In the genomic region with DNA sequence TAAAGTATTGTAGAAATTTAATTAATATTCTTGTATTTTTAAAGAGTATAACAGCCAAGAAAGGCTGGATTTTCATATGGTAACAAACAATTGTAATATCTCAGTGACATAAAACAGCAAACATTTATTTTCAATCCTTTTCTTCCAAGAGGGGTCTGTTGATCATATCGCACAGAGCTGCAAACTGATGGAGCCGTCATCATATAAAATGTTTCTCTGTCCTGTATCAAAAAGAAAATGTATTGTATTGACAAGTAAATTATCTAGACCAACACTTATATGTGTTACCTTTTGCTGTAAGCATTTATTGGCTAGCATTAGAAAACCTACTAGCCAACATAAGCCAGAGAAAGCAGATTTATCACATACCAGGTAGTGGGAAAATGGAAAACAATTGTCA, we compare ENCODE assay signal across 26 cellular contexts.
"Had no signal": no experiment of that assay in that cellular context is flagged by ENCODE, and none has a peak within 500 bp of the region (broad histone marks: within the 10 kb centered on the region; RNA-seq: fewer than 3 reads in every experiment).

No MANE protein-coding gene starts in this region.

- H3K4me1 ChIP-seq: stomach, suprapubic skin, testis, thyroid gland, tibial artery, tibial nerve, transverse colon, upper lobe of left lung, upper lobe of right lung, uterus, vagina had no signal

- H3K27ac ChIP-seq: stomach, suprapubic skin, testis, thoracic aorta, thyroid gland, tibial artery, tibial nerve, transverse colon, upper lobe of left lung, upper lobe of right lung, uterus, vagina had no signal

- H3K36me3 ChIP-seq: stomach, suprapubic skin, thoracic aorta, thyroid gland, tibial artery, tibial nerve, transverse colon, upper lobe of left lung, upper lobe of right lung, vagina had no signal

- H3K9me3 ChIP-seq: testis, thoracic aorta, thyroid gland, tibial artery, tibial nerve, transverse colon, upper lobe of left lung, upper lobe of right lung, uterus, vagina had no signal

- ATAC-seq: stimulated activated effector memory CD8-positive, alpha-beta T cell treated with anti-CD3 and anti-CD28 coated beads, Interleukin-12 subunit alpha, Interleukin-12 subunit beta, amount 100 ng/mL, for 72 hours; stimulated activated memory B cell treated with anti-CD40 and anti-IgM and Interleukin-4, amounts not matched to agents 10 μg/mL and 1 μg/mL and 100 μg/mL, for 72 hours; stimulated activated naive B cell treated with anti-CD40 and anti-IgM and Interleukin-4, amounts not matched to agents 10 μg/mL and 1 μg/mL and 100 μg/mL, for 72 hours; stimulated activated naive CD8-positive, alpha-beta T cell treated with anti-CD3 and anti-CD28 coated beads, Interleukin-15, amount 100 ng/mL, for 72 hours; stimulated activated naive CD8-positive, alpha-beta T cell treated with anti-CD3 and anti-CD28 coated beads, Interleukin-15, Interleukin-2, amounts not matched to agents 100 U/mL and 50 U/mL, for 24 hours; upper lobe of right lung had no signal

- H3K4me3 ChIP-seq: stomach, suprapubic skin, testis, thoracic aorta, thyroid gland, tibial artery, tibial nerve, transverse colon, upper lobe of left lung, upper lobe of right lung, uterus, vagina had no signal

- H3K27me3 ChIP-seq: stomach, suprapubic skin, testis, thyroid gland, tibial artery, tibial nerve, transverse colon, upper lobe of left lung, upper lobe of right lung, uterus, vagina had no signal

- DNase-seq: stimulated activated CD4-positive, alpha-beta T cell treated with anti-CD3 and anti-CD28 coated beads, Interleukin-2, amount 100 ng/mL, for 48 hours; stimulated activated CD4-positive, alpha-beta T cell treated with anti-CD3 and anti-CD28 coated beads, Interleukin-4, amount 100 ng/mL, for 1 hour; stimulated activated CD4-positive, alpha-beta T cell treated with anti-CD3 and anti-CD28 coated beads, Interleukin-4, amount 100 ng/mL, for 24 hours; stimulated activated CD4-positive, alpha-beta T cell treated with anti-CD3 and anti-CD28 coated beads, Interleukin-4, amount 100 ng/mL, for 4 hours; stimulated activated CD8-positive, alpha-beta memory T cell treated with anti-CD3 and anti-CD28 coated beads, Interleukin-4, amount 100 ng/mL, for 48 hours; stimulated activated naive B cell treated with anti-CD40 and anti-IgM and Interleukin-4, amounts not matched to agents 10 μg/mL and 1 μg/mL and 100 μg/mL, for 72 hours; stimulated activated naive CD4-positive, alpha-beta T cell; stimulated activated naive CD4-positive, alpha-beta T cell treated with Interleukin-2 at 50 U/mL for 16 hours; stimulated activated naive CD8-positive, alpha-beta T cell treated with anti-CD3 and anti-CD28 coated beads, Interleukin-15, amount 100 ng/mL, for 72 hours; stimulated activated naive CD8-positive, alpha-beta T cell treated with anti-CD3 and anti-CD28 coated beads, Interleukin-15, Interleukin-2, amounts not matched to agents 100 U/mL and 50 U/mL, for 24 hours; stomach; substantia nigra; testis; thyroid gland; tibial artery; transverse colon; trophoblast cell; upper lobe of left lung; upper lobe of right lung; uterus had no signal
